In genomic region chr1:67126111-67126746, GRCh38 we compare ENCODE assay signal across 18 cellular contexts. TPM values are rescaled to one million over a fixed set of nuclear protein-coding genes. Genes with fewer than 3 reads are reported as not detected.
A peak's percentile ranks its signal among the peaks of the same experiment; 100 is the strongest.
DNase-seq lines count a peak whose midpoint lies in the region; ATAC-seq and TF ChIP-seq lines count a peak whose summit lies in the region.
"Had no signal": no experiment of that assay in that cellular context is flagged by ENCODE, and none has a peak within 500 bp of the region (broad histone marks: within the 10 kb centered on the region; RNA-seq: fewer than 3 reads in every experiment).

No MANE protein-coding gene starts in this region.

- intact Hi-C loops in activated CD4-positive, alpha-beta T cell treated with anti-CD3 and anti-CD28 coated beads, Interleukin-2, amount 10 ng/mL, durations not matched to agents 24 days and 14 days (cut with micrococcal nuclease), result no loop called here
- intact Hi-C loops in right lobe of liver (cut with DNase I), result no loop called here

- H3K4me1 Mint-ChIP-seq in activated CD4-positive, alpha-beta T cell treated with anti-CD3 and anti-CD28 coated beads, Interleukin-2, amount 10 ng/mL, durations not matched to agents 24 days and 14 days, result peaks cover 5% of the 10 kb centered on the region
- H3K4me1 Mint-ChIP-seq: memory B cell had no signal

- no peaks in the 10 kb centered on the region for H3K36me3 Mint-ChIP-seq in activated CD4-positive, alpha-beta T cell treated with anti-CD3 and anti-CD28 coated beads, Interleukin-2, amount 10 ng/mL, durations not matched to agents 24 days and 14 days (ENCODE audit: low read depth)
- H3K36me3 Mint-ChIP-seq: memory B cell had no signal

- no peaks in the 10 kb centered on the region for H3K27me3 ChIP-seq in smooth muscle cell (ENCODE audit: low read depth)
- no peaks in the 10 kb centered on the region for H3K27me3 ChIP-seq in suprapubic skin
- H3K27me3 ChIP-seq in right lobe of liver, result no peaks in the 10 kb centered on the region
- H3K27me3 ChIP-seq: SJCRH30 had no signal

- H3K4me1 ChIP-seq in smooth muscle cell (ENCODE audit: low read depth) (no peaks in the 10 kb centered on the region), suprapubic skin (no peaks in the 10 kb centered on the region), right lobe of liver (no peaks in the 10 kb centered on the region)
- H3K4me1 ChIP-seq: SJCRH30 had no signal

- no peaks in the 10 kb centered on the region for H3K79me2 ChIP-seq in smooth muscle cell (ENCODE audit: low read depth)

- H3K27ac ChIP-seq in RWPE1, result no peak overlapping the region
- peak overlapping the region; percentile 9 for H3K27ac ChIP-seq in smooth muscle cell (ENCODE audit: low read depth)
- no peak overlapping the region for H3K27ac ChIP-seq in suprapubic skin
- no peak overlapping the region for H3K27ac ChIP-seq in right lobe of liver
- H3K27ac ChIP-seq: SJCRH30 had no signal

- no peaks in the 10 kb centered on the region for H3K27me3 Mint-ChIP-seq in activated CD4-positive, alpha-beta T cell treated with anti-CD3 and anti-CD28 coated beads, Interleukin-2, amount 10 ng/mL, durations not matched to agents 24 days and 14 days
- H3K27me3 Mint-ChIP-seq: memory B cell had no signal

- H3K27ac Mint-ChIP-seq in activated CD4-positive, alpha-beta T cell treated with anti-CD3 and anti-CD28 coated beads, Interleukin-2, amount 10 ng/mL, durations not matched to agents 24 days and 14 days, result no peak overlapping the region
- H3K27ac Mint-ChIP-seq: memory B cell had no signal

- ATAC-seq in HG03045 (IDR thresholded peaks at IDR 0.05; ENCODE audit: unreplicated experiment) (no peak), right lobe of liver (no peak)

- CTCF ChIA-PET in RWPE1 (lab: Yijun Ruan, JAX), result interaction anchor here (0.6 kb wide), 2 partner anchors 13 to 67 kb away, joined by 3 read pairs; no protein-coding TSS in a partner anchor

- peak overlapping the region; percentile 61 for H3K4me2 ChIP-seq in smooth muscle cell

- H3K9me3 Mint-ChIP-seq in activated CD4-positive, alpha-beta T cell treated with anti-CD3 and anti-CD28 coated beads, Interleukin-2, amount 10 ng/mL, durations not matched to agents 24 days and 14 days, result peaks cover under 1% of the 10 kb centered on the region
- H3K9me3 Mint-ChIP-seq: memory B cell had no signal

- POLR2A ChIA-PET in RWPE1 (lab: Yijun Ruan, JAX; ENCODE audit: low non-redundant PET), result no interaction called here

- H3K9ac ChIP-seq in smooth muscle cell (ENCODE audit: low read depth), result no peak overlapping the region

- H3K4me3 Mint-ChIP-seq in activated CD4-positive, alpha-beta T cell treated with anti-CD3 and anti-CD28 coated beads, Interleukin-2, amount 10 ng/mL, durations not matched to agents 24 days and 14 days, result no peak overlapping the region
- H3K4me3 Mint-ChIP-seq: memory B cell had no signal

- no peak overlapping the region for H3K4me3 ChIP-seq in smooth muscle cell
- no peak overlapping the region for H3K4me3 ChIP-seq in suprapubic skin
- no peak overlapping the region for H3K4me3 ChIP-seq in right lobe of liver
- H3K4me3 ChIP-seq: SJCRH30 had no signal

- peak; percentile 48 for DNase-seq in activated CD4-positive, alpha-beta T cell treated with anti-CD3 and anti-CD28 coated beads, Interleukin-2, amount 10 ng/mL, durations not matched to agents 24 days and 14 days
- DNase-seq in activated CD4-positive, alpha-beta T cell treated with anti-CD3 and anti-CD28 coated beads for 4 hours, result no peak
- DNase-seq in RWPE1 (ENCODE audit: low spot score), result peak; percentile 44
- DNase-seq in fibroblast of peridontal ligament (ENCODE audit: extremely low read depth), result peak; percentile 18
- DNase-seq in smooth muscle cell (lab: John Stamatoyannopoulos, UW; ENCODE audit: unreplicated experiment), result no peak
- no peak for DNase-seq in suprapubic skin (ENCODE audit: low spot score in 2 of 2)
- DNase-seq in right lobe of liver, result no peak
- DNase-seq: activated naive CD4-positive, alpha-beta T cell treated with anti-CD3 and anti-CD28 coated beads, Interleukin-2, amount 50 U/mL, for 16 hours; central memory CD4-positive, alpha-beta T cell; erythroblast; NCI-H187; NCI-H82; SJCRH30; stimulated activated CD4-positive, alpha-beta T cell treated with anti-CD3 and anti-CD28 coated beads, Interleukin-12 subunit alpha, Interleukin-12 subunit beta, amount 100 ng/mL, for 4 hours had no signal

- TF ChIP-seq POLR2A in suprapubic skin (IDR thresholded peaks at IDR 0.05) (no peak), right lobe of liver (IDR thresholded peaks at IDR 0.05) (no peak)

- H3K36me3 ChIP-seq in smooth muscle cell (ENCODE audit: low read depth) (no peaks in the 10 kb centered on the region), suprapubic skin (no peaks in the 10 kb centered on the region), right lobe of liver (no peaks in the 10 kb centered on the region)
- H3K36me3 ChIP-seq: SJCRH30 had no signal

- H2AFZ ChIP-seq in smooth muscle cell (ENCODE audit: low read depth), result peak overlapping the region; percentile 87

- WGBS in smooth muscle cell (ENCODE audit: low lambda C conversion rate), result 48% methylated on average over 5 of the region's 5 CpGs
- 52% methylated on average over 5 of the region's 5 CpGs for WGBS in suprapubic skin
- WGBS in right lobe of liver (ENCODE audit: insufficient coverage, low coverage, low lambda C conversion rate, missing lambda C conversion rate), result 76% methylated on average over 5 of the region's 5 CpGs

- no peak for TF ChIP-seq EP300 in suprapubic skin (IDR thresholded peaks at IDR 0.05)

- no peak for TF ChIP-seq CTCF in RWPE1 (conservative IDR thresholded peaks at IDR 0.05; ENCODE audit: low read depth)
- TF ChIP-seq CTCF in smooth muscle cell (IDR thresholded peaks at IDR 0.05; ENCODE audit: borderline replicate concordance, insufficient read depth, poor library complexity, severe bottlenecking), result no peak
- TF ChIP-seq CTCF in suprapubic skin (IDR thresholded peaks at IDR 0.05), result no peak
- no peak for TF ChIP-seq CTCF in right lobe of liver (IDR thresholded peaks at IDR 0.05)

- no peaks in the 10 kb centered on the region for H3K9me3 ChIP-seq in smooth muscle cell (replicated peaks; ENCODE audit: low read depth)
- H3K9me3 ChIP-seq in suprapubic skin, result no peaks in the 10 kb centered on the region
- H3K9me3 ChIP-seq in right lobe of liver, result no peaks in the 10 kb centered on the region

- H4K20me1 ChIP-seq in smooth muscle cell (ENCODE audit: low read depth), result no peaks in the 10 kb centered on the region

- H3F3A ChIP-seq in smooth muscle cell (ENCODE audit: low read depth), result no peaks in the 10 kb centered on the region

RNA-seq across cellular contexts. Expression of gene C1orf141, which starts 8.5 kb away (rescaled TPM):
- total RNA-seq in activated CD4-positive, alpha-beta T cell treated with anti-CD3 and anti-CD28 coated beads, Interleukin-2, amount 10 ng/mL, durations not matched to agents 24 days and 14 days, result not detected in 2 replicates
- total RNA-seq in smooth muscle cell, result not detected in 2 replicates
- polyA plus RNA-seq in smooth muscle cell, result not detected in 2 replicates
- not detected for total RNA-seq in suprapubic skin
- not detected for total RNA-seq in right lobe of liver
- total RNA-seq: omental fat pad had no signal

RNA-seq across cellular contexts. Expression of gene IL23R, which starts 40.0 kb away (rescaled TPM):
- 3.1 and 3.8 TPM in 2 replicates for total RNA-seq in activated CD4-positive, alpha-beta T cell treated with anti-CD3 and anti-CD28 coated beads, Interleukin-2, amount 10 ng/mL, durations not matched to agents 24 days and 14 days
- total RNA-seq in smooth muscle cell (not detected in 2 replicates), suprapubic skin (not detected), right lobe of liver (under 1 TPM in 1 of 6 experiments, not detected in 5; 0.12 TPM)
- not detected in 2 replicates for polyA plus RNA-seq in smooth muscle cell
- total RNA-seq: SJCRH30, temporal lobe had no signal

Comparison
In these comparisons a context has a peak if more than half of its experiments do, and no peak if none do; other contexts are left out.
1. DNase-seq: peak in activated CD4-positive, alpha-beta T cell treated with anti-CD3 and anti-CD28 coated beads, Interleukin-2, amount 10 ng/mL, durations not matched to agents 24 days and 14 days (single experiment), RWPE1 (single experiment) and fibroblast of peridontal ligament (single experiment); none in activated CD4-positive, alpha-beta T cell treated with anti-CD3 and anti-CD28 coated beads for 4 hours (0 of 2), smooth muscle cell (single experiment), suprapubic skin (0 of 2) and right lobe of liver (0 of 3).